ENCODE assay signal across 26 cellular contexts in genomic region chr13:33953781-33954180, GRCh38.
"Had no signal": no experiment of that assay in that cellular context is flagged by ENCODE, and none has a peak within 500 bp of the region (broad histone marks: within the 10 kb centered on the region; RNA-seq: fewer than 3 reads in every experiment).

No MANE protein-coding gene starts in this region.

- DNase-seq: activated CD4-positive, alpha-beta T cell treated with anti-CD3 and anti-CD28 coated beads, Interleukin-2, amount 10 ng/mL, durations not matched to agents 7 days and 5 days; activated CD4-positive, CD25-positive, alpha-beta regulatory T cell treated with anti-CD3 and anti-CD28 coated beads, Interleukin-2, amount 50 U/mL, for 72 hours; activated CD8-positive, alpha-beta memory T cell treated with anti-CD3 and anti-CD28 coated beads, Interleukin-2, amount 10 ng/mL, durations not matched to agents 7 days and 5 days; activated CD8-positive, alpha-beta T cell treated with anti-CD3 and anti-CD28 coated beads for 36 hours; activated effector memory CD4-positive, alpha-beta T cell treated with anti-CD3 and anti-CD28 coated beads, Interleukin-2, amount 50 U/mL, for 16 hours; activated naive CD4-positive, alpha-beta T cell treated with anti-CD3 and anti-CD28 coated beads, Interleukin-2, amount 50 U/mL, for 16 hours; activated naive CD8-positive, alpha-beta T cell treated with anti-CD3 and anti-CD28 coated beads, Interleukin-2, amount 50 U/mL, for 24 hours; activated T-cell treated with anti-CD3 and anti-CD28 coated beads for 4 hours; aorta; endodermal cell; foreskin melanocyte; immature natural killer cell; kidney glomerular epithelial cell; left lung; nephron progenitor cell; sigmoid colon; spleen; stimulated activated CD4-positive, alpha-beta T cell treated with anti-CD3 and anti-CD28 coated beads, Interleukin-4, amount 100 ng/mL, for 24 hours; stimulated activated naive CD4-positive, alpha-beta T cell treated with Interleukin-2 at 50 U/mL for 16 hours; T-helper 2 cell had no signal

- H3K36me3 ChIP-seq: breast epithelium, left lung, sigmoid colon, spleen, thoracic aorta, vagina had no signal

- H3K4me3 ChIP-seq: breast epithelium, coronary artery, hepatocyte, left lung, sigmoid colon, spleen, thoracic aorta, vagina had no signal

- H3K4me1 ChIP-seq: breast epithelium, left lung, sigmoid colon, spleen, vagina had no signal

- H3K27me3 ChIP-seq: breast epithelium, hepatocyte, left lung, sigmoid colon, spleen, vagina had no signal

- H3K27ac ChIP-seq: breast epithelium, hepatocyte, left lung, sigmoid colon, spleen, thoracic aorta, vagina, VCaP had no signal

- H3K9me3 ChIP-seq: breast epithelium, left lung, sigmoid colon, spleen, thoracic aorta, vagina had no signal

- ATAC-seq: activated CD8-positive, alpha-beta memory T cell treated with anti-CD3 and anti-CD28 coated beads, Interleukin-2, amount 10 ng/mL, durations not matched to agents 7 days and 5 days; activated CD8-positive, alpha-beta T cell treated with anti-CD3 and anti-CD28 coated beads for 36 hours; activated naive CD8-positive, alpha-beta T cell treated with anti-CD3 and anti-CD28 coated beads, Interleukin-2, amount 50 U/mL, for 24 hours; left lung had no signal
